In genomic region chr4:83875437-83875836, GRCh38 we compare ENCODE assay signal across 31 cellular contexts.
"Had no signal": no experiment of that assay in that cellular context is flagged by ENCODE, and none has a peak within 500 bp of the region (broad histone marks: within the 10 kb centered on the region; RNA-seq: fewer than 3 reads in every experiment).

No MANE protein-coding gene starts in this region.

- H3K27ac Mint-ChIP-seq: activated CD4-positive, alpha-beta T cell treated with anti-CD3 and anti-CD28 coated beads, Interleukin-2, amount 10 ng/mL, durations not matched to agents 24 days and 14 days; activated CD8-positive, alpha-beta T cell treated with anti-CD3 and anti-CD28 coated beads for 36 hours; activated naive CD8-positive, alpha-beta T cell treated with anti-CD3 and anti-CD28 coated beads, Interleukin-2, amount 10 ng/mL, durations not matched to agents 7 days and 5 days; activated T-cell treated with anti-CD3 and anti-CD28 coated beads, Interleukin-2, amount 50 U/mL, for 72 hours; activated T-helper 17 cell treated with anti-CD3 and anti-CD28 coated beads, Interleukin-2, amount 50 U/mL, for 72 hours had no signal

- H3K36me3 Mint-ChIP-seq: activated naive CD8-positive, alpha-beta T cell treated with anti-CD3 and anti-CD28 coated beads, Interleukin-2, amount 10 ng/mL, durations not matched to agents 7 days and 5 days had no signal

- H3K27me3 Mint-ChIP-seq: activated CD4-positive, alpha-beta T cell treated with anti-CD3 and anti-CD28 coated beads, Interleukin-2, amount 10 ng/mL, durations not matched to agents 24 days and 14 days; activated naive CD8-positive, alpha-beta T cell treated with anti-CD3 and anti-CD28 coated beads, Interleukin-2, amount 10 ng/mL, durations not matched to agents 7 days and 5 days; activated T-helper 17 cell treated with anti-CD3 and anti-CD28 coated beads, Interleukin-2, amount 50 U/mL, for 72 hours; central memory CD8-positive, alpha-beta T cell had no signal

- DNase-seq: activated CD4-positive, alpha-beta T cell treated with anti-CD3 and anti-CD28 coated beads, Interleukin-2, amount 10 ng/mL, durations not matched to agents 24 days and 14 days; activated CD4-positive, alpha-beta T cell treated with anti-CD3 and anti-CD28 coated beads, Interleukin-2, amount 50 U/mL, for 4 hours; activated CD8-positive, alpha-beta T cell treated with anti-CD3 and anti-CD28 coated beads for 36 hours; activated effector memory CD4-positive, alpha-beta T cell treated with anti-CD3 and anti-CD28 coated beads, Interleukin-2, amount 50 U/mL, for 16 hours; activated naive CD4-positive, alpha-beta T cell; activated naive CD4-positive, alpha-beta T cell treated with anti-CD3 and anti-CD28 coated beads, Interleukin-2, amount 50 U/mL, for 16 hours; activated naive CD8-positive, alpha-beta T cell treated with anti-CD3 and anti-CD28 coated beads, Interleukin-2, amount 10 ng/mL, durations not matched to agents 7 days and 5 days; activated T-cell treated with anti-CD3 and anti-CD28 coated beads, Interleukin-2, amount 50 U/mL, for 1 hour; activated T-cell treated with anti-CD3 and anti-CD28 coated beads, Interleukin-2, amount 50 U/mL, for 72 hours; amygdala; Kasumi-1; NCI-H1048; NCI-H1105 treated with DMSO at 0.1 percent for 48 hours; NCI-H1436; NCI-H1694; NCI-H1930; NCI-H2081 treated with DMSO at 0.1 percent for 48 hours; NCI-H446 treated with DMSO at 0.1 percent for 48 hours; NCI-H524; NCI-H69; NK-92 treated with Interleukin-12 subunit alpha and Interleukin-12 subunit beta, amount 100 ng/mL, for 24 hours; Peyer's patch; RPMI8226; SIG-M5; T1000 had no signal

- H3K4me3 ChIP-seq: ascending aorta, cardiac muscle cell, MG63, Peyer's patch had no signal

- H3K4me3 Mint-ChIP-seq: activated CD4-positive, alpha-beta T cell treated with anti-CD3 and anti-CD28 coated beads, Interleukin-2, amount 10 ng/mL, durations not matched to agents 24 days and 14 days; activated CD8-positive, alpha-beta T cell treated with anti-CD3 and anti-CD28 coated beads for 36 hours; activated naive CD8-positive, alpha-beta T cell treated with anti-CD3 and anti-CD28 coated beads, Interleukin-2, amount 10 ng/mL, durations not matched to agents 7 days and 5 days; activated T-cell treated with anti-CD3 and anti-CD28 coated beads, Interleukin-2, amount 50 U/mL, for 72 hours; activated T-helper 17 cell treated with anti-CD3 and anti-CD28 coated beads, Interleukin-2, amount 50 U/mL, for 72 hours; central memory CD8-positive, alpha-beta T cell had no signal

- H3K9me3 ChIP-seq: ascending aorta, MG63, Peyer's patch had no signal

- H3K27ac ChIP-seq: ascending aorta, cardiac muscle cell, Peyer's patch had no signal

- H3K27me3 ChIP-seq: ascending aorta, cardiac muscle cell, MG63, Peyer's patch had no signal

- H3K36me3 ChIP-seq: ascending aorta, cardiac muscle cell, MG63, Peyer's patch had no signal

- H3K9me3 Mint-ChIP-seq: activated CD4-positive, alpha-beta T cell treated with anti-CD3 and anti-CD28 coated beads, Interleukin-2, amount 10 ng/mL, durations not matched to agents 24 days and 14 days; activated CD8-positive, alpha-beta T cell treated with anti-CD3 and anti-CD28 coated beads for 36 hours; activated naive CD8-positive, alpha-beta T cell treated with anti-CD3 and anti-CD28 coated beads, Interleukin-2, amount 10 ng/mL, durations not matched to agents 7 days and 5 days; activated T-cell treated with anti-CD3 and anti-CD28 coated beads, Interleukin-2, amount 50 U/mL, for 72 hours; activated T-helper 17 cell treated with anti-CD3 and anti-CD28 coated beads, Interleukin-2, amount 50 U/mL, for 72 hours; central memory CD8-positive, alpha-beta T cell had no signal

- H3K4me1 ChIP-seq: ascending aorta, Peyer's patch had no signal

- ATAC-seq: activated CD8-positive, alpha-beta T cell treated with anti-CD3 and anti-CD28 coated beads for 36 hours; activated T-cell treated with anti-CD3 and anti-CD28 coated beads, Interleukin-2, amount 50 U/mL, for 72 hours; activated T-helper 17 cell treated with anti-CD3 and anti-CD28 coated beads, Interleukin-2, amount 50 U/mL, for 72 hours; PC-3 had no signal

- H3K4me1 Mint-ChIP-seq: activated CD4-positive, alpha-beta T cell treated with anti-CD3 and anti-CD28 coated beads, Interleukin-2, amount 10 ng/mL, durations not matched to agents 24 days and 14 days; activated naive CD8-positive, alpha-beta T cell treated with anti-CD3 and anti-CD28 coated beads, Interleukin-2, amount 10 ng/mL, durations not matched to agents 7 days and 5 days; activated T-helper 17 cell treated with anti-CD3 and anti-CD28 coated beads, Interleukin-2, amount 50 U/mL, for 72 hours; central memory CD8-positive, alpha-beta T cell had no signal
